In genomic region chr1:85577421-85578320, GRCh38 we compare ENCODE assay signal across 8 cellular contexts. TPM values are rescaled to one million over a fixed set of nuclear protein-coding genes. Genes with fewer than 3 reads are reported as not detected.
DNase-seq lines count a peak whose midpoint lies in the region; ATAC-seq and TF ChIP-seq lines count a peak whose summit lies in the region.

No MANE protein-coding gene starts in this region.

- H3K27ac Mint-ChIP-seq in activated naive CD4-positive, alpha-beta T cell treated with anti-CD3 and anti-CD28 coated beads, Interleukin-2, amount 50 U/mL, for 72 hours: peak overlapping the region in 1 of 2 donors; percentile 22

- H3K27ac ChIP-seq in right cardiac atrium (ENCODE audit: low read length): peak overlapping the region; percentile 61

- H3K27me3 ChIP-seq in BE2C: no peaks in the 10 kb centered on the region
- no peaks in the 10 kb centered on the region for H3K27me3 ChIP-seq in right cardiac atrium (ENCODE audit: control insufficient read depth, insufficient read depth)

- H3K36me3 ChIP-seq in BE2C: no peaks in the 10 kb centered on the region

- H3K4me3 ChIP-seq in BE2C (ENCODE audit: low read depth, low read length): peak overlapping the region; percentile 70
- peak overlapping the region; percentile 64 for H3K4me3 ChIP-seq in right cardiac atrium (ENCODE audit: low read length)
- peak overlapping the region; percentile 95 for H3K4me3 ChIP-seq in retinal pigment epithelial cell (ENCODE audit: low read length)

- DNase-seq in BE2C (no peak), right cardiac atrium (peak; percentile 44 to 68 (median 56)), retinal pigment epithelial cell (ENCODE audit: low read depth) (no peak), NCI-H226 (no peak), UCSD-AML1 (lab: John Stamatoyannopoulos, UW; ENCODE audit: unreplicated experiment) (no peak)
- no peak for DNase-seq in activated naive CD4-positive, alpha-beta T cell treated with anti-CD3 and anti-CD28 coated beads, Interleukin-2, amount 50 U/mL, for 72 hours (ENCODE audit: low spot score in 2 of 2)

- peaks cover 0 to 18% of the 10 kb centered on the region in 2 donors for H3K36me3 Mint-ChIP-seq in activated naive CD4-positive, alpha-beta T cell treated with anti-CD3 and anti-CD28 coated beads, Interleukin-2, amount 50 U/mL, for 72 hours

- H3K9me3 ChIP-seq in BE2C (no peaks in the 10 kb centered on the region), right cardiac atrium (ENCODE audit: control insufficient read depth, low read length) (no peaks in the 10 kb centered on the region)

- no peaks in the 10 kb centered on the region for H3K9me3 Mint-ChIP-seq in activated naive CD4-positive, alpha-beta T cell treated with anti-CD3 and anti-CD28 coated beads, Interleukin-2, amount 50 U/mL, for 72 hours

- TF ChIP-seq CTCF in BE2C (IDR thresholded peaks at IDR 0.05; ENCODE audit: low read depth, low read length) (no peak), retinal pigment epithelial cell (conservative IDR thresholded peaks at IDR 0.05; ENCODE audit: low read depth, low read length) (no peak)

- H3K4me1 ChIP-seq in BE2C (no peaks in the 10 kb centered on the region), right cardiac atrium (ENCODE audit: control insufficient read depth, insufficient read depth, low read length) (peaks cover 2% of the 10 kb centered on the region)

- intact Hi-C loops in right cardiac atrium (cut with DNase I): no loop called here

- 10% methylated on average over 33 of the region's 33 CpGs for WGBS in right cardiac atrium

- ATAC-seq in GM19328 (IDR thresholded peaks at IDR 0.05; ENCODE audit: unreplicated experiment) (peak; percentile 21), HG03439 (IDR thresholded peaks at IDR 0.05; ENCODE audit: unreplicated experiment) (peak; percentile 18), right cardiac atrium (peak in 1 of 2 donors; percentile 1)
- peak; percentile 7 to 25 for ATAC-seq in activated naive CD4-positive, alpha-beta T cell treated with anti-CD3 and anti-CD28 coated beads, Interleukin-2, amount 50 U/mL, for 72 hours

RNA-seq across cellular contexts. Expression of gene CCN1, which starts 2.9 kb away (rescaled TPM):
- 0.99 TPM for polyA plus RNA-seq in BE2C (2012; ENCODE audit: insufficient read depth, insufficient read length, low read depth)
- not detected for total RNA-seq in activated naive CD4-positive, alpha-beta T cell treated with anti-CD3 and anti-CD28 coated beads, Interleukin-2, amount 50 U/mL, for 72 hours
- total RNA-seq in right cardiac atrium: 100 to 1,000 TPM in 1 of 4 donors, 10 to 100 TPM in 3; 23.8 to 112 (median 36.2) TPM
- polyA plus RNA-seq in right cardiac atrium: 275 TPM

Comparison
In these comparisons a context has a peak if more than half of its experiments do, and no peak if none do; other contexts are left out.
1. DNase-seq: peak in right cardiac atrium (3 of 3); none in BE2C (single experiment), activated naive CD4-positive, alpha-beta T cell treated with anti-CD3 and anti-CD28 coated beads, Interleukin-2, amount 50 U/mL, for 72 hours (0 of 2), retinal pigment epithelial cell (single experiment), NCI-H226 (single experiment) and UCSD-AML1 (single experiment).
2. RNA of gene CCN1, which starts 2.9 kb away (total RNA-seq): 23.8 to 112 TPM in right cardiac atrium; not detected in activated naive CD4-positive, alpha-beta T cell treated with anti-CD3 and anti-CD28 coated beads, Interleukin-2, amount 50 U/mL, for 72 hours; every median in the first group is over 10 times any median in the second.
3. Peak in every context shown above with its lines, with median percentiles within 50 percentile points of each other: H3K4me3 ChIP-seq.